In genomic region chr14:22791302-22791701, GRCh38 we compare ENCODE assay signal across 14 cellular contexts. TPM values are rescaled to one million over a fixed set of nuclear protein-coding genes. Genes with fewer than 3 reads are reported as not detected.
DNase-seq lines count a peak whose midpoint lies in the region; ATAC-seq lines count a peak whose summit lies in the region.
"Had no signal": no experiment of that assay in that cellular context is flagged by ENCODE, and none has a peak within 500 bp of the region (broad histone marks: within the 10 kb centered on the region; RNA-seq: fewer than 3 reads in every experiment).

No MANE protein-coding gene starts in this region.

- H3K9me3 Mint-ChIP-seq in naive thymus-derived CD4-positive, alpha-beta T cell, result no peaks in the 10 kb centered on the region
- H3K9me3 Mint-ChIP-seq: central memory CD8-positive, alpha-beta T cell; neural crest cell; T-helper 1 cell treated with Interleukin-12 subunit alpha and Interleukin-12 subunit beta and Interleukin-4 antibody, amounts not matched to agents 30 μg/mL and 1 μg/mL, for 36 hours had no signal

- H3K4me1 ChIP-seq in naive thymus-derived CD4-positive, alpha-beta T cell (ENCODE audit: control insufficient read depth in 2 of 2, insufficient read depth in 2 of 2, low read length in 2 of 2), result no peaks in the 10 kb centered on the region
- H3K4me1 ChIP-seq: uterus had no signal

- intact Hi-C loops in naive thymus-derived CD4-positive, alpha-beta T cell (cut with micrococcal nuclease), result no loop called here

- peaks cover 0 to 4% (median 0%) of the 10 kb centered on the region in 5 donors for H3K36me3 Mint-ChIP-seq in naive thymus-derived CD4-positive, alpha-beta T cell
- H3K36me3 Mint-ChIP-seq: activated CD8-positive, alpha-beta memory T cell treated with anti-CD3 and anti-CD28 coated beads, Interleukin-2, amount 10 ng/mL, durations not matched to agents 7 days and 5 days had no signal

- no peak overlapping the region for H3K4me3 Mint-ChIP-seq in naive thymus-derived CD4-positive, alpha-beta T cell
- H3K4me3 Mint-ChIP-seq: activated CD8-positive, alpha-beta memory T cell treated with anti-CD3 and anti-CD28 coated beads, Interleukin-2, amount 10 ng/mL, durations not matched to agents 7 days and 5 days; central memory CD8-positive, alpha-beta T cell; neural crest cell; T-helper 1 cell treated with Interleukin-12 subunit alpha and Interleukin-12 subunit beta and Interleukin-4 antibody, amounts not matched to agents 30 μg/mL and 1 μg/mL, for 36 hours had no signal

- peaks cover 0 to 8% (median 0%) of the 10 kb centered on the region in 7 donors for H3K4me1 Mint-ChIP-seq in naive thymus-derived CD4-positive, alpha-beta T cell
- H3K4me1 Mint-ChIP-seq: central memory CD8-positive, alpha-beta T cell; neural crest cell had no signal

- no peaks in the 10 kb centered on the region for H3K27me3 ChIP-seq in naive thymus-derived CD4-positive, alpha-beta T cell (ENCODE audit: control insufficient read depth in 2 of 2, insufficient read depth in 2 of 2, low read length in 2 of 2)
- H3K27me3 ChIP-seq: uterus had no signal

- peaks cover 0 to 11% (median 6%) of the 10 kb centered on the region in 5 donors for H3K27me3 Mint-ChIP-seq in naive thymus-derived CD4-positive, alpha-beta T cell

- no peaks in the 10 kb centered on the region for H3K9me3 ChIP-seq in naive thymus-derived CD4-positive, alpha-beta T cell (ENCODE audit: control insufficient read depth in 2 of 3, low read length in 3 of 3)
- H3K9me3 ChIP-seq: uterus had no signal

- H3K4me3 ChIP-seq in naive thymus-derived CD4-positive, alpha-beta T cell (ENCODE audit: low read length), result no peak overlapping the region
- H3K4me3 ChIP-seq: uterus had no signal

- peak; percentile 35 for ATAC-seq in naive thymus-derived CD4-positive, alpha-beta T cell
- ATAC-seq in HG03442 (IDR thresholded peaks at IDR 0.05; ENCODE audit: unreplicated experiment), result no peak
- ATAC-seq: activated CD8-positive, alpha-beta memory T cell treated with anti-CD3 and anti-CD28 coated beads, Interleukin-2, amount 10 ng/mL, durations not matched to agents 7 days and 5 days had no signal

- POLR2A ChIA-PET in naive thymus-derived CD4-positive, alpha-beta T cell (lab: Charles Lee), result no interaction called here

- CTCF ChIA-PET in naive thymus-derived CD4-positive, alpha-beta T cell (lab: Charles Lee), result no interaction called here

- H3K27ac ChIP-seq in naive thymus-derived CD4-positive, alpha-beta T cell (ENCODE audit: low read depth, low read length), result no peak overlapping the region
- H3K27ac ChIP-seq: uterus had no signal

- H3K27ac Mint-ChIP-seq in naive thymus-derived CD4-positive, alpha-beta T cell, result no peak overlapping the region
- H3K27ac Mint-ChIP-seq: activated CD8-positive, alpha-beta memory T cell treated with anti-CD3 and anti-CD28 coated beads, Interleukin-2, amount 10 ng/mL, durations not matched to agents 7 days and 5 days; T-helper 1 cell treated with Interleukin-12 subunit alpha and Interleukin-12 subunit beta and Interleukin-4 antibody, amounts not matched to agents 30 μg/mL and 1 μg/mL, for 36 hours had no signal

- no peaks in the 10 kb centered on the region for H3K36me3 ChIP-seq in naive thymus-derived CD4-positive, alpha-beta T cell (ENCODE audit: control insufficient read depth in 2 of 3, insufficient read depth in 3 of 3, low read length in 3 of 3)
- H3K36me3 ChIP-seq: uterus had no signal

- DNase-seq in Caki2 (ENCODE audit: low read depth), result peak; percentile 36
- DNase-seq in M059J (ENCODE audit: low read depth), result peak; percentile 89
- DNase-seq in dedifferentiated amniotic fluid mesenchymal stem cell (ENCODE audit: extremely low spot score), result peak; percentile 48
- DNase-seq in naive thymus-derived CD4-positive, alpha-beta T cell, result no peak
- DNase-seq in activated CD4-positive, CD25-positive, alpha-beta regulatory T cell (lab: John Stamatoyannopoulos, UW), result no peak
- no peak for DNase-seq in stimulated activated CD4-positive, alpha-beta T cell treated with anti-CD3 and anti-CD28 coated beads, Interleukin-4, amount 100 ng/mL, for 4 hours
- no peak for DNase-seq in SIG-M5 (lab: John Stamatoyannopoulos, UW)
- DNase-seq: activated CD8-positive, alpha-beta memory T cell treated with anti-CD3 and anti-CD28 coated beads, Interleukin-2, amount 10 ng/mL, durations not matched to agents 7 days and 5 days; NCI-H2227 treated with DMSO at 0.1 percent for 48 hours; uterus had no signal

- in situ Hi-C loops in Caki2 (cut with HindIII; ENCODE audit: low pct_unique_long_range_greater_than_20kb, low sequenced_read_pairs), result no loop called here

RNA-seq across cellular contexts. Expression of gene SLC7A7, which starts 23.9 kb away (rescaled TPM):
- total RNA-seq in Caki2 (2014; rRNA removed; shearing (Covaris generic); ENCODE audit: low replicate concordance), result 0.38 and 7.7 TPM in 2 replicates
- 2.6 and 3.6 TPM in 2 replicates for total RNA-seq in M059J (2014; rRNA removed; shearing (Covaris generic))
- total RNA-seq in naive thymus-derived CD4-positive, alpha-beta T cell, result 10 to 100 TPM in 1 of 5 experiments, 1 to 10 TPM in 4; 1.1 to 71.1 (median 2.7) TPM
- 1 to 10 TPM; 1.1 to 1.4 TPM for polyA plus RNA-seq in naive thymus-derived CD4-positive, alpha-beta T cell

RNA-seq across cellular contexts. Expression of gene OXA1L, which starts 24.8 kb away (rescaled TPM):
- total RNA-seq in Caki2 (2014; rRNA removed; shearing (Covaris generic); ENCODE audit: low replicate concordance), result 71.3 and 79.1 TPM in 2 replicates
- total RNA-seq in M059J (2014; rRNA removed; shearing (Covaris generic)), result 77.4 and 89.0 TPM in 2 replicates
- 100 to 1,000 TPM; 112 to 177 (median 144) TPM for total RNA-seq in naive thymus-derived CD4-positive, alpha-beta T cell
- 10 to 100 TPM; 62.8 to 76.6 TPM for polyA plus RNA-seq in naive thymus-derived CD4-positive, alpha-beta T cell

RNA-seq across cellular contexts. Expression of gene MRPL52, which starts 38.4 kb away (rescaled TPM):
- total RNA-seq in Caki2 (2014; rRNA removed; shearing (Covaris generic); ENCODE audit: low replicate concordance), result 81.2 and 137 TPM in 2 replicates
- 54.5 and 325 TPM in 2 replicates for total RNA-seq in M059J (2014; rRNA removed; shearing (Covaris generic))
- 100 to 1,000 TPM in 1 of 5 experiments, 10 to 100 TPM in 4; 32.9 to 118 (median 48.2) TPM for total RNA-seq in naive thymus-derived CD4-positive, alpha-beta T cell
- polyA plus RNA-seq in naive thymus-derived CD4-positive, alpha-beta T cell, result 100 to 1,000 TPM; 169 to 189 TPM

RNA-seq across cellular contexts. Expression of gene MMP14, which starts 45.1 kb away (rescaled TPM):
- not detected in 2 replicates for total RNA-seq in Caki2 (2014; rRNA removed; shearing (Covaris generic); ENCODE audit: low replicate concordance)
- 251 and 313 TPM in 2 replicates for total RNA-seq in M059J (2014; rRNA removed; shearing (Covaris generic))
- 1 to 10 TPM; 1.8 to 6.6 (median 2.0) TPM for total RNA-seq in naive thymus-derived CD4-positive, alpha-beta T cell
- not detected for polyA plus RNA-seq in naive thymus-derived CD4-positive, alpha-beta T cell

Comparison
In these comparisons a context has a peak if more than half of its experiments do, and no peak if none do; other contexts are left out.
1. DNase-seq: peak in Caki2 (single experiment), M059J (single experiment) and dedifferentiated amniotic fluid mesenchymal stem cell (single experiment); none in naive thymus-derived CD4-positive, alpha-beta T cell (0 of 9), activated CD4-positive, CD25-positive, alpha-beta regulatory T cell (0 of 4), stimulated activated CD4-positive, alpha-beta T cell treated with anti-CD3 and anti-CD28 coated beads, Interleukin-4, amount 100 ng/mL, for 4 hours (0 of 2) and SIG-M5 (single experiment).